In genomic region chr1:12518956-12519707, GRCh38 we compare ENCODE assay signal across 8 cellular contexts.
A peak's percentile ranks its signal among the peaks of the same experiment; 100 is the strongest.
DNase-seq lines count a peak whose midpoint lies in the region; FAIRE-seq and TF ChIP-seq lines count a peak whose summit lies in the region.

No MANE protein-coding gene starts in this region.

- H3K27me3 Mint-ChIP-seq in activated naive CD8-positive, alpha-beta T cell = no peaks in the 10 kb centered on the region

- DNase-seq in GM18507 (ENCODE audit: extremely low spot score, insufficient read length, low read depth) (peak; percentile 12), islet precursor cell (peak; percentile 55), A673 (ENCODE audit: low spot score) (no peak), kidney tubule cell (ENCODE audit: low spot score) (no peak), small intestine (no peak), NCI-H526 (lab: John Stamatoyannopoulos, UW) (no peak)
- DNase-seq in stimulated activated CD4-positive, alpha-beta T cell treated with anti-CD3 and anti-CD28 coated beads, Interleukin-4, amount 100 ng/mL, for 24 hours = peak; percentile 60

- no TSS peak for BruUV-seq in A673 (replicated peaks; lab: Mats Ljungman, UMichigan)

- intact Hi-C loops in A673 (cut with micrococcal nuclease; ENCODE audit: unreplicated experiment) = no loop called here

- CTCF ChIA-PET in A673 (lab: Charles Lee) = no interaction called here

- peaks cover 17% of the 10 kb centered on the region for H3K36me3 Mint-ChIP-seq in activated naive CD8-positive, alpha-beta T cell

- H3K9me3 ChIP-seq in A673 (ENCODE audit: low read depth, low read length, poor library complexity, severe bottlenecking) (no peaks in the 10 kb centered on the region), small intestine (ENCODE audit: control insufficient read depth, low read depth) (no peaks in the 10 kb centered on the region)

- 28 to 34% (median 33%) methylated on average over 22 of the region's 22 CpGs for WGBS in small intestine, 3 donors

- peak overlapping the region; percentile 92 for H3K27ac Mint-ChIP-seq in activated naive CD8-positive, alpha-beta T cell

- H3K4me1 ChIP-seq in A673 (ENCODE audit: insufficient read depth, low read length, poor library complexity, severe bottlenecking) (no peaks in the 10 kb centered on the region), small intestine (ENCODE audit: control insufficient read depth in 2 of 2, insufficient read depth in 1 of 2, low read depth in 1 of 2, low read length in 1 of 2) (no peaks in the 10 kb centered on the region)

- no peak overlapping the region for H3K4me3 ChIP-seq in A673 (ENCODE audit: low read depth, low read length, poor library complexity, severe bottlenecking)
- H3K4me3 ChIP-seq in small intestine (ENCODE audit: low read depth in 1 of 2, low read length in 2 of 2) = no peak overlapping the region

- TF ChIP-seq CTCF in A673 (conservative IDR thresholded peaks at IDR 0.05; ENCODE audit: low read depth, low read length) = no peak

- H3K36me3 ChIP-seq in A673 (ENCODE audit: insufficient read depth, low read length, poor library complexity, severe bottlenecking) = no peaks in the 10 kb centered on the region
- H3K36me3 ChIP-seq in small intestine (ENCODE audit: control insufficient read depth in 2 of 2, insufficient read depth in 2 of 2, low read length in 2 of 2) = no peaks in the 10 kb centered on the region

- no peaks in the 10 kb centered on the region for H3K9me3 Mint-ChIP-seq in activated naive CD8-positive, alpha-beta T cell (ENCODE audit: low read depth)

- peaks cover 36% of the 10 kb centered on the region for H3K4me1 Mint-ChIP-seq in activated naive CD8-positive, alpha-beta T cell (ENCODE audit: low read depth)

- H3K27me3 ChIP-seq in A673 (replicated peaks; ENCODE audit: insufficient read depth, low read depth, low read length, poor library complexity) (no peaks in the 10 kb centered on the region), small intestine (ENCODE audit: control insufficient read depth in 2 of 2, insufficient read depth in 2 of 2, low read length in 2 of 2) (no peaks in the 10 kb centered on the region)

- H3K27ac ChIP-seq in A673 (ENCODE audit: low read depth, low read length, poor library complexity, severe bottlenecking) = no peak overlapping the region
- no peak overlapping the region for H3K27ac ChIP-seq in small intestine (ENCODE audit: low read depth in 1 of 2, low read length in 1 of 2)

- POLR2A ChIA-PET in A673 (lab: Charles Lee; ENCODE audit: low non-redundant PET) = no interaction called here

- H3K4me3 Mint-ChIP-seq in activated naive CD8-positive, alpha-beta T cell = peak overlapping the region; percentile 65

- FAIRE-seq in GM18507 (lab: Jason Lieb, UNC) (no peak), small intestine (lab: Jason Lieb, UNC) (no peak)

Comparison
In these comparisons a context has a peak if more than half of its experiments do, and no peak if none do; other contexts are left out.
1. DNase-seq: peak in GM18507 (single experiment), islet precursor cell (single experiment) and stimulated activated CD4-positive, alpha-beta T cell treated with anti-CD3 and anti-CD28 coated beads, Interleukin-4, amount 100 ng/mL, for 24 hours (single experiment); none in A673 (single experiment), kidney tubule cell (single experiment), small intestine (single experiment) and NCI-H526 (0 of 2).